In the genomic region with DNA sequence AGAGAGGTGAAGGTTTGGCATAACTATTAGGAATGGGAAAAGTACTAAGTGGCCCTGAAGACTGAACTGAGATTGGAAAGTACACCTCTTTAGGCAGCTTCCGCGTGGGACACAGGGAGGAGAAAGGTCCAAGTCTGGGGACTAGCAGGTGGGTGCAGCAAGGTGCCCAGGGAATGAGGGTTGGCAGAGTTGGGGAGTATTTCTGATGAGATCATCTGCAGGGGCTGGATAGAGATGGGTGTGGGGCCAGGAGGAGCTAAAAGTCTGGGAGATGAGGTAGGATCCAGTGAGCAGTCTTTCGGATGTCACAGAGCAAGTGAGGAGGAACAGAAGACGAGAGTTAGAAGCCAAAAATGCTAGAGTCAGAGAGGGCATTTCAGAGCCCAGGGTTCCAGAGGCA, we compare ENCODE assay signal across 27 cellular contexts. TPM values are rescaled to one million over a fixed set of nuclear protein-coding genes. Genes with fewer than 3 reads are reported as not detected.
DNase-seq lines count a peak whose midpoint lies in the region; ATAC-seq, FAIRE-seq and TF ChIP-seq lines count a peak whose summit lies in the region.
"Had no signal": no experiment of that assay in that cellular context is flagged by ENCODE, and none has a peak within 500 bp of the region (broad histone marks: within the 10 kb centered on the region; RNA-seq: fewer than 3 reads in every experiment).

No MANE protein-coding gene starts in this region.

- 77 to 87% methylated on average over 4 of the region's 4 CpGs for WGBS in pancreas, 2 donors

- no peak for FAIRE-seq in pancreas (lab: Jason Lieb, UNC)
- FAIRE-seq: A204.1, D721Med, GM12891, GM18507 had no signal

- no peak for ATAC-seq in upper lobe of right lung
- ATAC-seq in pancreas = no peak
- ATAC-seq: CD8-positive, alpha-beta T cell; GM23338; HCT116 had no signal

- no peaks in the 10 kb centered on the region for H3K27me3 ChIP-seq in upper lobe of right lung
- H3K27me3 ChIP-seq in pancreas = no peaks in the 10 kb centered on the region
- H3K27me3 ChIP-seq: BLaER1 had no signal

- no peaks in the 10 kb centered on the region for H3K9me3 ChIP-seq in upper lobe of right lung
- no peaks in the 10 kb centered on the region for H3K9me3 ChIP-seq in pancreas
- H3K9me3 ChIP-seq: BLaER1, Caco-2 had no signal

- DNase-seq in D341Med (ENCODE audit: low spot score) (peak; percentile 2), ecto neural progenitor cell (ENCODE audit: low spot score) (peak; percentile 23), posterior vena cava (ENCODE audit: low spot score) (peak; percentile 51), upper lobe of right lung (peak; percentile 21), pancreas (no peak), DMS 273 treated with DMSO at 0.1 percent for 48 hours (lab: John Stamatoyannopoulos, UW) (no peak), amygdala (lab: John Stamatoyannopoulos, UW) (no peak)
- DNase-seq: Caco-2; CD4-positive, CD25-positive, alpha-beta regulatory T cell; CD8-positive, alpha-beta T cell; DMS53; DMS79 treated with DMSO at 0.1 percent for 48 hours; GF-D8; H9; HFFc6 had no signal

- H3K36me3 ChIP-seq in upper lobe of right lung (no peaks in the 10 kb centered on the region), pancreas (no peaks in the 10 kb centered on the region)
- H3K36me3 ChIP-seq: BLaER1 had no signal

- intact Hi-C loops in posterior vena cava (cut with DNase I) = no loop called here
- intact Hi-C loops in upper lobe of right lung (cut with DNase I) = no loop called here
- intact Hi-C loops in pancreas (cut with DNase I) = no loop called here

- H3K4me3 ChIP-seq in upper lobe of right lung (no peak overlapping the region), pancreas (no peak overlapping the region)
- H3K4me3 ChIP-seq: BLaER1, GM23338 had no signal

- no peaks in the 10 kb centered on the region for H3K4me1 ChIP-seq in upper lobe of right lung
- H3K4me1 ChIP-seq in pancreas = no peaks in the 10 kb centered on the region

- H3K27ac ChIP-seq in upper lobe of right lung = no peak overlapping the region
- H3K27ac ChIP-seq in pancreas = no peak overlapping the region
- H3K27ac ChIP-seq: 22Rv1, BLaER1, C4-2B had no signal

- no peak for TF ChIP-seq CTCF in upper lobe of right lung (IDR thresholded peaks at IDR 0.05)
- no peak for TF ChIP-seq CTCF in pancreas (IDR thresholded peaks at IDR 0.05)

RNA-seq across cellular contexts. Expression of gene CDCA8, which starts 36.1 kb away (rescaled TPM):
- total RNA-seq in posterior vena cava (under 1 TPM; 0.42 to 0.48 TPM), upper lobe of right lung (0.78 TPM), pancreas (under 1 TPM; 0.19 to 0.79 (median 0.44) TPM)
- under 1 TPM; 0.28 to 0.57 TPM for polyA plus RNA-seq in pancreas

RNA-seq across cellular contexts. Expression of gene EPHA10, which starts 36.5 kb away (rescaled TPM):
- total RNA-seq in posterior vena cava (under 1 TPM in 1 of 2 donors, not detected in 1; 0.05 TPM), upper lobe of right lung (1.4 TPM), pancreas (1 to 10 TPM; 1.7 to 3.8 (median 1.9) TPM)
- polyA plus RNA-seq in pancreas = 1 to 10 TPM; 2.2 to 2.7 TPM
- total RNA-seq: CD4-positive, CD25-positive, alpha-beta regulatory T cell; CD8-positive, alpha-beta T cell; Daoy; H4; HFFc6 had no signal
- polyA plus RNA-seq: AG04450; CD4-positive, CD25-positive, alpha-beta regulatory T cell had no signal

Comparison
In these comparisons a context has a peak if more than half of its experiments do, and no peak if none do; other contexts are left out.
1. DNase-seq: peak in D341Med (single experiment), ecto neural progenitor cell (single experiment), posterior vena cava (single experiment) and upper lobe of right lung (single experiment); none in pancreas (0 of 6), DMS 273 treated with DMSO at 0.1 percent for 48 hours (single experiment) and amygdala (0 of 56).